In genomic region chr17:8288336-8289102, GRCh38 we compare ENCODE assay signal across 8 cellular contexts. TPM values are rescaled to one million over a fixed set of nuclear protein-coding genes. Genes with fewer than 3 reads are reported as not detected.
DNase-seq lines count a peak whose midpoint lies in the region; ATAC-seq and TF ChIP-seq lines count a peak whose summit lies in the region.

RANGRF (plus strand) TSS chr17:8288670; CDS start chr17:8288789, 119 bp downstream.

- DNase-seq in NCI-H1417 (lab: John Stamatoyannopoulos, UW) (peak; percentile 68 to 83 (median 73)), amniotic stem cell (lab: John Stamatoyannopoulos, UW) (peak; percentile 29), left cardiac atrium (peak; percentile 93), prostate gland (ENCODE audit: low spot score) (peak; percentile 86), upper lobe of right lung (peak; percentile 95)

- intact Hi-C loops in left cardiac atrium (cut with DNase I), result loop anchor here in 1 of 2 donors (5.0 kb wide), 1 partner anchor 36 kb away; no protein-coding TSS in a partner anchor
- intact Hi-C loops in prostate gland (cut with DNase I), result loop anchor here (5.0 kb wide), 1 partner anchor 41 kb away; the partner anchor contains the start of genes CTC1 and PFAS
- intact Hi-C loops in upper lobe of right lung (cut with DNase I), result no loop called here

- H3K4me3 Mint-ChIP-seq in T-helper 1 cell treated with Interleukin-12 subunit alpha and Interleukin-12 subunit beta and Interleukin-4 antibody, amounts not matched to agents 30 μg/mL and 1 μg/mL, for 36 hours, result peak within 1 kb of the TSS; percentile 98

- no peaks in the 10 kb centered on the region for H3K36me3 ChIP-seq in prostate gland
- H3K36me3 ChIP-seq in upper lobe of right lung, result no peaks in the 10 kb centered on the region

- TF ChIP-seq CTCF in prostate gland (IDR thresholded peaks at IDR 0.05) (no peak), upper lobe of right lung (IDR thresholded peaks at IDR 0.05) (no peak)

- H3K9me3 Mint-ChIP-seq in T-helper 1 cell treated with Interleukin-12 subunit alpha and Interleukin-12 subunit beta and Interleukin-4 antibody, amounts not matched to agents 30 μg/mL and 1 μg/mL, for 36 hours, result no peaks in the 10 kb centered on the region

- H3K9me3 ChIP-seq in prostate gland (no peaks in the 10 kb centered on the region), upper lobe of right lung (no peaks in the 10 kb centered on the region)

- H3K4me1 ChIP-seq in prostate gland (replicated peaks) (no peaks in the 10 kb centered on the region), upper lobe of right lung (peaks cover 24% of the 10 kb centered on the region)

- H3K27me3 ChIP-seq in prostate gland (replicated peaks; ENCODE audit: insufficient read depth) (no peaks in the 10 kb centered on the region), upper lobe of right lung (no peaks in the 10 kb centered on the region)

- peak within 1 kb of the TSS; percentile 94 for H3K27ac Mint-ChIP-seq in T-helper 1 cell treated with Interleukin-12 subunit alpha and Interleukin-12 subunit beta and Interleukin-4 antibody, amounts not matched to agents 30 μg/mL and 1 μg/mL, for 36 hours

- H3K27ac ChIP-seq in prostate gland (peak within 1 kb of the TSS; percentile 89 to 95), upper lobe of right lung (peak within 1 kb of the TSS; percentile 95)

- H3K27me3 Mint-ChIP-seq in T-helper 1 cell treated with Interleukin-12 subunit alpha and Interleukin-12 subunit beta and Interleukin-4 antibody, amounts not matched to agents 30 μg/mL and 1 μg/mL, for 36 hours (ENCODE audit: low read depth), result no peaks in the 10 kb centered on the region

- 1% methylated on average over 52 of the region's 53 CpGs for WGBS in prostate gland

- peak; percentile 87 for ATAC-seq in HG02610 (IDR thresholded peaks at IDR 0.05; ENCODE audit: unreplicated experiment)
- ATAC-seq in left cardiac atrium, result peak; percentile 94 to 96
- ATAC-seq in upper lobe of right lung, result peak; percentile 92

- H3K36me3 Mint-ChIP-seq in T-helper 1 cell treated with Interleukin-12 subunit alpha and Interleukin-12 subunit beta and Interleukin-4 antibody, amounts not matched to agents 30 μg/mL and 1 μg/mL, for 36 hours (ENCODE audit: low read depth), result peaks cover 9% of the 10 kb centered on the region

- H3K4me3 ChIP-seq in GM08714 (ENCODE audit: low read length) (peak within 1 kb of the TSS; percentile 73), prostate gland (peak within 1 kb of the TSS; percentile 58 to 62), upper lobe of right lung (peak within 1 kb of the TSS; percentile 79)

- H3K4me1 Mint-ChIP-seq in T-helper 1 cell treated with Interleukin-12 subunit alpha and Interleukin-12 subunit beta and Interleukin-4 antibody, amounts not matched to agents 30 μg/mL and 1 μg/mL, for 36 hours (ENCODE audit: low read depth), result peaks cover 23% of the 10 kb centered on the region

- peak; percentile 31 for TF ChIP-seq POLR2A in prostate gland (IDR thresholded peaks at IDR 0.05)

RNA-seq across cellular contexts. Expression of gene RANGRF, which starts in this region (rescaled TPM):
- total RNA-seq in left cardiac atrium (10 to 100 TPM; 23.3 to 25.7 TPM), prostate gland (10 to 100 TPM; 29.5 to 30.1 TPM), upper lobe of right lung (31.0 TPM)

Comparison
In these comparisons a context has a peak if more than half of its experiments do, and no peak if none do; other contexts are left out.
1. Peak in every context shown above with its lines: DNase-seq, ATAC-seq, H3K4me3 ChIP-seq and H3K27ac ChIP-seq.
2. DNase-seq: peak in every context shown above with its lines; median percentile 95 in upper lobe of right lung; 93 in left cardiac atrium; 86 in prostate gland; 73 in NCI-H1417; 29 in amniotic stem cell.